1 cellular context compared by ENCODE assay signal in genomic region chr22:24789516-24789915, GRCh38.
A peak's percentile ranks its signal among the peaks of the same experiment; 100 is the strongest.
TF ChIP-seq lines count a peak whose summit lies in the region.

No MANE protein-coding gene starts in this region.

TF ChIP-seq in HepG2, 621 proteins besides CTCF, POLR2A, EP300 and RAD21:
- TF ChIP-seq BCL6 (CRISPR knock-in tag; IDR thresholded peaks at IDR 0.05): 0 out of 2 replicates have a peak, but pooled peaks have one; percentile 25
- TF ChIP-seq ZNF576 (CRISPR knock-in tag; IDR thresholded peaks at IDR 0.05): no peak
- no peak for TF ChIP-seq SKI (IDR thresholded peaks at IDR 0.05; ENCODE audit: partially characterized antibody)
- TF ChIP-seq MEF2D (CRISPR knock-in tag; IDR thresholded peaks at IDR 0.05): no peak
- no peak for TF ChIP-seq ZNF138 (CRISPR knock-in tag; IDR thresholded peaks at IDR 0.05; ENCODE audit: low read depth)
- TF ChIP-seq, protein P1, sequence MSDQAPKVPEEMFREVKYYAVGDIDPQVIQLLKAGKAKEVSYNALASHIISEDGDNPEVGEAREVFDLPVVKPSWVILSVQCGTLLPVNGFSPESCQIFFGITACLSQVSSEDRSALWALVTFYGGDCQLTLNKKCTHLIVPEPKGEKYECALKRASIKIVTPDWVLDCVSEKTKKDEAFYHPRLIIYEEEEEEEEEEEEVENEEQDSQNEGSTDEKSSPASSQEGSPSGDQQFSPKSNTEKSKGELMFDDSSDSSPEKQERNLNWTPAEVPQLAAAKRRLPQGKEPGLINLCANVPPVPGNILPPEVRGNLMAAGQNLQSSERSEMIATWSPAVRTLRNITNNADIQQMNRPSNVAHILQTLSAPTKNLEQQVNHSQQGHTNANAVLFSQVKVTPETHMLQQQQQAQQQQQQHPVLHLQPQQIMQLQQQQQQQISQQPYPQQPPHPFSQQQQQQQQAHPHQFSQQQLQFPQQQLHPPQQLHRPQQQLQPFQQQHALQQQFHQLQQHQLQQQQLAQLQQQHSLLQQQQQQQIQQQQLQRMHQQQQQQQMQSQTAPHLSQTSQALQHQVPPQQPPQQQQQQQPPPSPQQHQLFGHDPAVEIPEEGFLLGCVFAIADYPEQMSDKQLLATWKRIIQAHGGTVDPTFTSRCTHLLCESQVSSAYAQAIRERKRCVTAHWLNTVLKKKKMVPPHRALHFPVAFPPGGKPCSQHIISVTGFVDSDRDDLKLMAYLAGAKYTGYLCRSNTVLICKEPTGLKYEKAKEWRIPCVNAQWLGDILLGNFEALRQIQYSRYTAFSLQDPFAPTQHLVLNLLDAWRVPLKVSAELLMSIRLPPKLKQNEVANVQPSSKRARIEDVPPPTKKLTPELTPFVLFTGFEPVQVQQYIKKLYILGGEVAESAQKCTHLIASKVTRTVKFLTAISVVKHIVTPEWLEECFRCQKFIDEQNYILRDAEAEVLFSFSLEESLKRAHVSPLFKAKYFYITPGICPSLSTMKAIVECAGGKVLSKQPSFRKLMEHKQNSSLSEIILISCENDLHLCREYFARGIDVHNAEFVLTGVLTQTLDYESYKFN (CRISPR knock-in tag; conservative IDR thresholded peaks at IDR 0.05): 0 out of 2 replicates have a peak, but pooled peaks have one; percentile 25
- TF ChIP-seq AHDC1 (CRISPR knock-in tag; IDR thresholded peaks at IDR 0.05; ENCODE audit: borderline replicate concordance): no peak
- TF ChIP-seq HNF4G (IDR thresholded peaks at IDR 0.05; ENCODE audit: borderline replicate concordance, low read depth, low read length): 0 out of 2 replicates have a peak, but pooled peaks have one; percentile 10
- TF ChIP-seq HNF4G (CRISPR knock-in tag; IDR thresholded peaks at IDR 0.05; ENCODE audit: borderline replicate concordance, low read depth): no peak
- TF ChIP-seq HNF4A (CRISPR knock-in tag; IDR thresholded peaks at IDR 0.05): peak; percentile 58
- no peak for TF ChIP-seq TIGD3 (CRISPR knock-in tag; IDR thresholded peaks at IDR 0.05; ENCODE audit: borderline replicate concordance)
- TF ChIP-seq CREM (IDR thresholded peaks at IDR 0.05): no peak
- TF ChIP-seq CREM (CRISPR knock-in tag; IDR thresholded peaks at IDR 0.05): no peak
- TF ChIP-seq ZNF563 (CRISPR knock-in tag; IDR thresholded peaks at IDR 0.05): no peak
- TF ChIP-seq CREB1 (IDR thresholded peaks at IDR 0.05): no peak
- TF ChIP-seq CREB1 (CRISPR knock-in tag; IDR thresholded peaks at IDR 0.05): no peak
- TF ChIP-seq ZBTB46 (CRISPR knock-in tag; IDR thresholded peaks at IDR 0.05; ENCODE audit: borderline replicate concordance): no peak
- TF ChIP-seq XBP1 (CRISPR knock-in tag; IDR thresholded peaks at IDR 0.05): no peak
- TF ChIP-seq, protein P2, sequence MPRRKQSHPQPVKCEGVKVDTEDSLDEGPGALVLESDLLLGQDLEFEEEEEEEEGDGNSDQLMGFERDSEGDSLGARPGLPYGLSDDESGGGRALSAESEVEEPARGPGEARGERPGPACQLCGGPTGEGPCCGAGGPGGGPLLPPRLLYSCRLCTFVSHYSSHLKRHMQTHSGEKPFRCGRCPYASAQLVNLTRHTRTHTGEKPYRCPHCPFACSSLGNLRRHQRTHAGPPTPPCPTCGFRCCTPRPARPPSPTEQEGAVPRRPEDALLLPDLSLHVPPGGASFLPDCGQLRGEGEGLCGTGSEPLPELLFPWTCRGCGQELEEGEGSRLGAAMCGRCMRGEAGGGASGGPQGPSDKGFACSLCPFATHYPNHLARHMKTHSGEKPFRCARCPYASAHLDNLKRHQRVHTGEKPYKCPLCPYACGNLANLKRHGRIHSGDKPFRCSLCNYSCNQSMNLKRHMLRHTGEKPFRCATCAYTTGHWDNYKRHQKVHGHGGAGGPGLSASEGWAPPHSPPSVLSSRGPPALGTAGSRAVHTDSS (CRISPR knock-in tag; conservative IDR thresholded peaks at IDR 0.05): no peak
- no peak for TF ChIP-seq ZNF256 (CRISPR knock-in tag; conservative IDR thresholded peaks at IDR 0.05)
- TF ChIP-seq NR2C2 (CRISPR knock-in tag; IDR thresholded peaks at IDR 0.05; ENCODE audit: borderline replicate concordance): 0 out of 2 replicates have a peak, but pooled peaks have one; percentile 36
- TF ChIP-seq ZBTB3 (CRISPR knock-in tag; IDR thresholded peaks at IDR 0.05; ENCODE audit: borderline replicate concordance, low read depth): no peak
- TF ChIP-seq ZNF121 (CRISPR knock-in tag; IDR thresholded peaks at IDR 0.05): no peak
- TF ChIP-seq GATAD2A (CRISPR knock-in tag; IDR thresholded peaks at IDR 0.05): 0 out of 2 replicates have a peak, but pooled peaks have one; percentile 17
- no peak for TF ChIP-seq ZNF740 (CRISPR knock-in tag; IDR thresholded peaks at IDR 0.05)
- TF ChIP-seq NR2F6 (IDR thresholded peaks at IDR 0.05): peak; percentile 67
- TF ChIP-seq NR2F6 (CRISPR knock-in tag; IDR thresholded peaks at IDR 0.05): 0 out of 2 replicates have a peak, but pooled peaks have one; percentile 29
- TF ChIP-seq, protein P3, sequence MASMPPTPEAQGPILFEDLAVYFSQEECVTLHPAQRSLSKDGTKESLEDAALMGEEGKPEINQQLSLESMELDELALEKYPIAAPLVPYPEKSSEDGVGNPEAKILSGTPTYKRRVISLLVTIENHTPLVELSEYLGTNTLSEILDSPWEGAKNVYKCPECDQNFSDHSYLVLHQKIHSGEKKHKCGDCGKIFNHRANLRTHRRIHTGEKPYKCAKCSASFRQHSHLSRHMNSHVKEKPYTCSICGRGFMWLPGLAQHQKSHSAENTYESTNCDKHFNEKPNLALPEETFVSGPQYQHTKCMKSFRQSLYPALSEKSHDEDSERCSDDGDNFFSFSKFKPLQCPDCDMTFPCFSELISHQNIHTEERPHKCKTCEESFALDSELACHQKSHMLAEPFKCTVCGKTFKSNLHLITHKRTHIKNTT (CRISPR knock-in tag; IDR thresholded peaks at IDR 0.05): no peak
